Comparison of ENCODE assay signal across 19 cellular contexts in genomic region chr6:87222676-87223075, GRCh38.
DNase-seq lines count a peak whose midpoint lies in the region; ATAC-seq, FAIRE-seq and TF ChIP-seq lines count a peak whose summit lies in the region.
"Had no signal": no experiment of that assay in that cellular context is flagged by ENCODE, and none has a peak within 500 bp of the region (broad histone marks: within the 10 kb centered on the region; RNA-seq: fewer than 3 reads in every experiment).

No MANE protein-coding gene starts in this region.

- CTCF ChIA-PET in A549 (lab: Yijun Ruan, JAX): no interaction called here
- CTCF ChIA-PET in A673 (lab: Charles Lee): no interaction called here

- H3K9me3 Mint-ChIP-seq in activated naive CD4-positive, alpha-beta T cell treated with anti-CD3 and anti-CD28 coated beads, Interleukin-2, amount 50 U/mL, for 24 hours: no peaks in the 10 kb centered on the region
- H3K9me3 Mint-ChIP-seq: CD4-positive, CD25-positive, alpha-beta regulatory T cell; CD8-positive, alpha-beta T cell had no signal

- no peak for TF ChIP-seq POLR2A in A549 (IDR thresholded peaks at IDR 0.05; ENCODE audit: low read length)

- H3K36me3 Mint-ChIP-seq in activated naive CD4-positive, alpha-beta T cell treated with anti-CD3 and anti-CD28 coated beads, Interleukin-2, amount 50 U/mL, for 24 hours: peaks cover 34% of the 10 kb centered on the region
- H3K36me3 Mint-ChIP-seq in T-helper 17 cell (ENCODE audit: low read depth): peaks cover 16% of the 10 kb centered on the region

- TF ChIP-seq RAD21 in A549 (conservative IDR thresholded peaks at IDR 0.05 in 1 of 2, IDR thresholded peaks at IDR 0.05 in 1 of 2): no peak

- DNase-seq in activated naive CD4-positive, alpha-beta T cell treated with anti-CD3 and anti-CD28 coated beads, Interleukin-2, amount 50 U/mL, for 16 hours: no peak
- no peak for DNase-seq in A549 (ENCODE audit: low read depth in 1 of 2, low spot score in 1 of 2)
- DNase-seq in T-helper 17 cell: no peak
- DNase-seq in A673 (ENCODE audit: low spot score): no peak
- no peak for DNase-seq in islet precursor cell
- DNase-seq: 8988T; Caco-2; CD4-positive, CD25-positive, alpha-beta regulatory T cell; CD8-positive, alpha-beta T cell; DMS153; DND-41; H7; HCEC 1CT had no signal

- no peak for ATAC-seq in A549
- no peak for ATAC-seq in T-helper 17 cell
- ATAC-seq: CD8-positive, alpha-beta T cell had no signal

- WGBS in A549 (ENCODE audit: missing lambda C conversion rate): 95% methylated on average over 1 of the region's 1 CpG

- H3K4me1 ChIP-seq in A549 (no peaks in the 10 kb centered on the region), A673 (ENCODE audit: insufficient read depth, low read length, poor library complexity, severe bottlenecking) (no peaks in the 10 kb centered on the region)
- H3K4me1 ChIP-seq: BLaER1 had no signal

- H3K27ac ChIP-seq in A549 (no peak overlapping the region), A673 (ENCODE audit: low read depth, low read length, poor library complexity, severe bottlenecking) (no peak overlapping the region)
- H3K27ac ChIP-seq: BLaER1, C4-2B had no signal

- no peaks in the 10 kb centered on the region for H3K9me3 ChIP-seq in A549
- no peaks in the 10 kb centered on the region for H3K9me3 ChIP-seq in T-helper 17 cell (ENCODE audit: control insufficient read depth, low read length, poor library complexity, severe bottlenecking)
- no peaks in the 10 kb centered on the region for H3K9me3 ChIP-seq in A673 (ENCODE audit: low read depth, low read length, poor library complexity, severe bottlenecking)
- H3K9me3 ChIP-seq: BLaER1, Caco-2 had no signal

- intact Hi-C loops in A673 (cut with micrococcal nuclease; ENCODE audit: unreplicated experiment): no loop called here

- H3K36me3 ChIP-seq in A673 (ENCODE audit: insufficient read depth, low read length, poor library complexity, severe bottlenecking): peaks cover 48% of the 10 kb centered on the region

- no peak overlapping the region for H3K4me3 Mint-ChIP-seq in activated naive CD4-positive, alpha-beta T cell treated with anti-CD3 and anti-CD28 coated beads, Interleukin-2, amount 50 U/mL, for 24 hours
- peak overlapping the region; percentile 8 for H3K4me3 Mint-ChIP-seq in T-helper 17 cell
- H3K4me3 Mint-ChIP-seq: B cell; CD4-positive, CD25-positive, alpha-beta regulatory T cell; CD8-positive, alpha-beta T cell had no signal

- H3K4me2 ChIP-seq in A549: no peak overlapping the region
- H3K4me2 ChIP-seq: BLaER1 had no signal

- no peaks in the 10 kb centered on the region for H3K27me3 Mint-ChIP-seq in activated naive CD4-positive, alpha-beta T cell treated with anti-CD3 and anti-CD28 coated beads, Interleukin-2, amount 50 U/mL, for 24 hours
- no peaks in the 10 kb centered on the region for H3K27me3 Mint-ChIP-seq in T-helper 17 cell
- H3K27me3 Mint-ChIP-seq: B cell; CD4-positive, CD25-positive, alpha-beta regulatory T cell had no signal

- H3K4me3 ChIP-seq in A549 (no peak overlapping the region), A673 (ENCODE audit: low read depth, low read length, poor library complexity, severe bottlenecking) (no peak overlapping the region)
- H3K4me3 ChIP-seq: BLaER1 had no signal

- no peak for TF ChIP-seq EP300 in A549 (IDR thresholded peaks at IDR 0.05)

- no peak for TF ChIP-seq CTCF in A549 (IDR thresholded peaks at IDR 0.05)
- no peak for TF ChIP-seq CTCF in A673 (conservative IDR thresholded peaks at IDR 0.05; ENCODE audit: low read depth, low read length)

- peak overlapping the region; percentile 31 for H3K27ac Mint-ChIP-seq in activated naive CD4-positive, alpha-beta T cell treated with anti-CD3 and anti-CD28 coated beads, Interleukin-2, amount 50 U/mL, for 24 hours
- H3K27ac Mint-ChIP-seq in T-helper 17 cell: no peak overlapping the region
- H3K27ac Mint-ChIP-seq: B cell; CD4-positive, CD25-positive, alpha-beta regulatory T cell; CD8-positive, alpha-beta T cell had no signal

- peaks cover 19% of the 10 kb centered on the region for H3K4me1 Mint-ChIP-seq in activated naive CD4-positive, alpha-beta T cell treated with anti-CD3 and anti-CD28 coated beads, Interleukin-2, amount 50 U/mL, for 24 hours
- H3K4me1 Mint-ChIP-seq in T-helper 17 cell: peaks cover 12% of the 10 kb centered on the region
- H3K4me1 Mint-ChIP-seq: B cell had no signal

- FAIRE-seq in A549 (lab: Jason Lieb, UNC): no peak
- FAIRE-seq: GM12892, H1 had no signal

- no peaks in the 10 kb centered on the region for H3K27me3 ChIP-seq in A673 (replicated peaks; ENCODE audit: insufficient read depth, low read depth, low read length, poor library complexity)
- H3K27me3 ChIP-seq: BLaER1 had no signal

- BruUV-seq in A673 (replicated peaks; lab: Mats Ljungman, UMichigan): no TSS peak

- POLR2A ChIA-PET in A549 (lab: Yijun Ruan, JAX) (no interaction called here), A673 (lab: Charles Lee; ENCODE audit: low non-redundant PET) (no interaction called here)

TF ChIP-seq in A549, 52 proteins besides CTCF, POLR2A, EP300 and RAD21:
- TF ChIP-seq MAFK (IDR thresholded peaks at IDR 0.05; ENCODE audit: partially characterized antibody) (peak; percentile 75), EHF (CRISPR knock-in tag; IDR thresholded peaks at IDR 0.05) (no peak)
TF ChIP-seq in A549: peak in this region for 1.
